Comparison of ENCODE assay signal across 9 cellular contexts in the genomic region with DNA sequence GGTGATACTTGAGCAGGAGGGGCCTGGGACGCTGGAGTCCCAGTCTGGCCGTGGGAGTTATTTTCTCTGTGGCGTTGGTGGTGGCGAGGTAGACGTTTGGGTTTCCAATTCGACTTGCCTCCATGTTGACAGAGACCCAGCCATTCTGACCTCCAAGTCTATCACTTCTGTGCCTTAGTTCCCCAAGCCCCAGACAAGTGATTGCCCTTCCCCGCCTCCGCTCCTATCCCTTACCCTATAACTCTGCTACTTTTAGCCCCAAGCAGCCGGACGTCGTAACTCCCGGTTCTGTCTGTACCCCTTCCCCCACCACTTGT. TPM values are rescaled to one million over a fixed set of nuclear protein-coding genes. Genes with fewer than 3 reads are reported as not detected.
DNase-seq lines count a peak whose midpoint lies in the region; TF ChIP-seq lines count a peak whose summit lies in the region.
"Had no signal": no experiment of that assay in that cellular context is flagged by ENCODE, and none has a peak within 500 bp of the region (broad histone marks: within the 10 kb centered on the region; RNA-seq: fewer than 3 reads in every experiment).

No MANE protein-coding gene starts in this region.

- H3K27ac ChIP-seq in dorsolateral prefrontal cortex = peak overlapping the region in 30 of 59 donors; percentile 77 to 95 (median 86)
- peak overlapping the region; percentile 34 for H3K27ac ChIP-seq in neural progenitor cell

- peak overlapping the region; percentile 82 for H2AFZ ChIP-seq in neural progenitor cell (replicated peaks)

- H3F3A ChIP-seq in neural progenitor cell (ENCODE audit: low read depth) = peaks cover 25% of the 10 kb centered on the region

- H3K4me3 Mint-ChIP-seq in Caco-2 (ENCODE audit: unreplicated experiment) (peak overlapping the region; percentile 92), neural progenitor cell (peak overlapping the region; percentile 91)

- H3K27me3 ChIP-seq in Caco-2 (replicated peaks; ENCODE audit: control insufficient read depth, insufficient read depth, low read length) (no peaks in the 10 kb centered on the region), dorsolateral prefrontal cortex (no peaks in the 10 kb centered on the region), neural progenitor cell (no peaks in the 10 kb centered on the region)

- H3K9ac ChIP-seq in neural progenitor cell = peak overlapping the region; percentile 97

- no peak for TF ChIP-seq CTCF in Caco-2 (IDR thresholded peaks at IDR 0.05; ENCODE audit: insufficient read depth in 1 of 2, low read depth in 1 of 2, low read length in 1 of 2, severe bottlenecking in 1 of 2, unreplicated experiment in 1 of 2)
- TF ChIP-seq CTCF in LNCaP clone FGC (IDR thresholded peaks at IDR 0.05; ENCODE audit: control insufficient read depth, extremely low read depth, insufficient read depth) = no peak
- TF ChIP-seq CTCF in dorsolateral prefrontal cortex (IDR thresholded peaks at IDR 0.05 in 54 of 56, conservative IDR thresholded peaks at IDR 0.05 in 2 of 56; ENCODE audit: low read depth in 1 of 56, partially characterized antibody in 56 of 56) = no peak
- TF ChIP-seq CTCF in neural progenitor cell (IDR thresholded peaks at IDR 0.05) = no peak

- TSS peak; percentile 26 for BruUV-seq in Caco-2 (replicated peaks; lab: Mats Ljungman, UMichigan)

- H3K27me3 Mint-ChIP-seq in Caco-2 (ENCODE audit: insufficient read depth, unreplicated experiment) = no peaks in the 10 kb centered on the region
- no peaks in the 10 kb centered on the region for H3K27me3 Mint-ChIP-seq in neural progenitor cell (ENCODE audit: insufficient read depth, low read depth)

- intact Hi-C loops in Caco-2 (cut with micrococcal nuclease; ENCODE audit: unreplicated experiment) = loop anchor here (2.0 kb wide), 1 partner anchor 36 kb away; a partner anchor contains a TSS
- intact Hi-C loops in dorsolateral prefrontal cortex (cut with DNase I) = loop anchor here (2.0 kb wide), 3 partner anchors 34 to 52 kb away; a partner anchor contains a TSS

- CTCF ChIA-PET in Caco-2 (lab: Charles Lee) = interaction anchor here (0.6 kb wide), 2 partner anchors 46 to 90 kb away, joined by 3 to 5 read pairs; a partner anchor contains a TSS

- H3K4me2 ChIP-seq in neural progenitor cell = peak overlapping the region; percentile 95

- no peaks in the 10 kb centered on the region for H3K9me3 ChIP-seq in Caco-2
- no peaks in the 10 kb centered on the region for H3K9me3 ChIP-seq in neural progenitor cell (ENCODE audit: low read depth)

- no peaks in the 10 kb centered on the region for H3K9me3 Mint-ChIP-seq in Caco-2 (ENCODE audit: unreplicated experiment)
- no peaks in the 10 kb centered on the region for H3K9me3 Mint-ChIP-seq in neural progenitor cell

- peaks cover 6% of the 10 kb centered on the region for H4K20me1 ChIP-seq in neural progenitor cell (ENCODE audit: low read depth)

- H3K4me1 ChIP-seq in Caco-2 (0 out of 2 replicates have a peak, but pooled peaks cover 5% of the 10 kb centered on the region), neural progenitor cell (peaks cover 16% of the 10 kb centered on the region)

- POLR2A ChIA-PET in Caco-2 (lab: Charles Lee) = interaction anchor here (0.6 to 1.2 kb wide), 4 partner anchors 45 to 985 kb away, joined by 3 to 41 read pairs (median 6); a partner anchor contains a TSS

- peaks cover 17% of the 10 kb centered on the region for H3K4me1 Mint-ChIP-seq in Caco-2 (ENCODE audit: low read depth, unreplicated experiment)
- peaks cover 26% of the 10 kb centered on the region for H3K4me1 Mint-ChIP-seq in neural progenitor cell

- no peak for DNase-seq in Caco-2
- DNase-seq in LNCaP clone FGC (ENCODE audit: low read depth) = no peak
- DNase-seq in dorsolateral prefrontal cortex = no peak
- no peak for DNase-seq in neural progenitor cell (ENCODE audit: low spot score)
- no peak for DNase-seq in NCI-H446 treated with DMSO at 0.1 percent for 48 hours (lab: John Stamatoyannopoulos, UW)
- DNase-seq in NOMO-1 treated with DMSO at 0.1 percent for 48 hours (lab: John Stamatoyannopoulos, UW; ENCODE audit: unreplicated experiment) = no peak
- DNase-seq in NOMO-1 treated with dmso at 0.1 percent for 144 hours (lab: John Stamatoyannopoulos, UW; ENCODE audit: unreplicated experiment) = no peak
- DNase-seq in NCI-H1092 treated with DMSO at 0.1 percent for 48 hours (lab: John Stamatoyannopoulos, UW) = no peak

- H3K36me3 Mint-ChIP-seq in Caco-2 (ENCODE audit: insufficient read depth, unreplicated experiment) = peaks cover 76% of the 10 kb centered on the region
- H3K36me3 Mint-ChIP-seq in neural progenitor cell = peaks cover 6% of the 10 kb centered on the region

- H3K79me2 ChIP-seq in neural progenitor cell (ENCODE audit: low read depth) = peaks cover 26% of the 10 kb centered on the region

- H3K4me3 ChIP-seq in Caco-2 (ENCODE audit: low read depth, low read length) (peak overlapping the region; percentile 94), LNCaP clone FGC (ENCODE audit: low read depth, low read length) (peak overlapping the region; percentile 97), dorsolateral prefrontal cortex (peak overlapping the region; percentile 71 to 100 (median 97)), neural progenitor cell (peak overlapping the region; percentile 99)

- H3K27ac Mint-ChIP-seq in Caco-2 (ENCODE audit: unreplicated experiment) (peak overlapping the region; percentile 81), neural progenitor cell (peak overlapping the region; percentile 42)

- H3K36me3 ChIP-seq in Caco-2 (ENCODE audit: control insufficient read depth, insufficient read depth, low read length) (peaks cover 5% of the 10 kb centered on the region), neural progenitor cell (no peaks in the 10 kb centered on the region)

RNA-seq across cellular contexts. Expression of a gene that starts 0.5 kb away (rescaled TPM):
- total RNA-seq in Caco-2 (2022) = 152 and 162 TPM in 2 replicates
- 10 to 100 TPM; 62.0 to 99.4 (median 80.0) TPM for total RNA-seq in dorsolateral prefrontal cortex
- 39.9 and 79.3 TPM in 2 replicates for total RNA-seq in neural progenitor cell (ENCODE audit: low replicate concordance)

RNA-seq across cellular contexts. Expression of a gene that starts 17.6 kb away (rescaled TPM):
- total RNA-seq in Caco-2 (2022) = 1.7 and 2.7 TPM in 2 replicates
- 1 to 10 TPM; 1.7 to 7.8 (median 3.7) TPM for total RNA-seq in dorsolateral prefrontal cortex
- 0.37 and 2.8 TPM in 2 replicates for total RNA-seq in neural progenitor cell (ENCODE audit: low replicate concordance)

RNA-seq across cellular contexts. Expression of a gene that starts 33.8 kb away (rescaled TPM):
- total RNA-seq in Caco-2 (2022) = 0.46 and 1.6 TPM in 2 replicates
- total RNA-seq in dorsolateral prefrontal cortex = 1 to 10 TPM in 12 of 120 experiments, under 1 TPM in 22, not detected in 86; 0.28 to 2.7 (median 0.81) TPM
- total RNA-seq in neural progenitor cell (ENCODE audit: low replicate concordance) = 0.73 and 6.2 TPM in 2 replicates
- total RNA-seq: HT1080 had no signal

RNA-seq across cellular contexts. Expression of a gene that starts 35.8 kb away (rescaled TPM):
- 171 and 188 TPM in 2 replicates for total RNA-seq in Caco-2 (2022)
- total RNA-seq in dorsolateral prefrontal cortex = 100 to 1,000 TPM; 107 to 178 (median 128) TPM
- total RNA-seq in neural progenitor cell (ENCODE audit: low replicate concordance) = 48.5 and 84.3 TPM in 2 replicates

RNA-seq across cellular contexts. Expression of a gene that starts 45.4 kb away (rescaled TPM):
- total RNA-seq in Caco-2 (2022) (2,801 and 3,019 TPM in 2 replicates), dorsolateral prefrontal cortex (100 to 1,000 TPM; 365 to 780 (median 506) TPM), neural progenitor cell (ENCODE audit: low replicate concordance) (94.8 and 268 TPM in 2 replicates)
